1 cellular context compared by ENCODE assay signal in genomic region chr6:24340998-24341934, GRCh38.
A peak's percentile ranks its signal among the peaks of the same experiment; 100 is the strongest.
TF ChIP-seq lines count a peak whose summit lies in the region.

No MANE protein-coding gene starts in this region.

TF ChIP-seq in HepG2, 621 proteins besides CTCF, POLR2A, EP300 and RAD21 (continued from another document and continues in another):
- TF ChIP-seq AKNA (CRISPR knock-in tag; IDR thresholded peaks at IDR 0.05; ENCODE audit: borderline replicate concordance) (no peak), TGIF2 (CRISPR knock-in tag; IDR thresholded peaks at IDR 0.05) (peak; percentile 71; the same call in 1 of the 2 replicates), JUN (CRISPR knock-in tag; IDR thresholded peaks at IDR 0.05) (peak; percentile 77; the same call in 1 of the 2 replicates), IRF9 (CRISPR knock-in tag; IDR thresholded peaks at IDR 0.05; ENCODE audit: borderline replicate concordance) (no peak), HMGXB4 (CRISPR knock-in tag; IDR thresholded peaks at IDR 0.05; ENCODE audit: borderline replicate concordance in 1 of 2, low read depth in 1 of 2) (no peak), ZNF232 (CRISPR knock-in tag; IDR thresholded peaks at IDR 0.05; ENCODE audit: borderline replicate concordance) (no peak), ZNF235 (CRISPR knock-in tag; IDR thresholded peaks at IDR 0.05; ENCODE audit: borderline replicate concordance) (no peak), ZFAT (CRISPR knock-in tag; conservative IDR thresholded peaks at IDR 0.05) (no peak), ZNF24 (IDR thresholded peaks at IDR 0.05) (no peak), ZNF296 (CRISPR knock-in tag; conservative IDR thresholded peaks at IDR 0.05) (no peak), EZH2 (conservative IDR thresholded peaks at IDR 0.05; ENCODE audit: low read depth, low read length) (no peak), ZHX2 (IDR thresholded peaks at IDR 0.05; ENCODE audit: low read depth) (no peak), ZHX2 (CRISPR knock-in tag; IDR thresholded peaks at IDR 0.05; ENCODE audit: borderline replicate concordance) (peak; percentile 27; the same call in 1 of the 2 replicates), CEBPG (CRISPR knock-in tag; IDR thresholded peaks at IDR 0.05) (peak; percentile 91), NFIC (IDR thresholded peaks at IDR 0.05; ENCODE audit: low read length) (peak; percentile 99), AFF4 (CRISPR knock-in tag; IDR thresholded peaks at IDR 0.05) (no peak), NR2F2 (IDR thresholded peaks at IDR 0.05; ENCODE audit: borderline replicate concordance, low read depth) (peak; percentile 97), ZBTB46 (CRISPR knock-in tag; IDR thresholded peaks at IDR 0.05; ENCODE audit: borderline replicate concordance) (no peak), ZNF746 (CRISPR knock-in tag; IDR thresholded peaks at IDR 0.05) (no peak; the same call in 1 of the 2 replicates), TFDP2 (CRISPR knock-in tag; IDR thresholded peaks at IDR 0.05) (no peak), JUNB (CRISPR knock-in tag; IDR thresholded peaks at IDR 0.05; ENCODE audit: borderline replicate concordance) (no peak; the same call in 1 of the 2 replicates), MTF1 (CRISPR knock-in tag; IDR thresholded peaks at IDR 0.05) (0 out of 2 replicates have a peak, but pooled peaks have one; percentile 41), HCFC1 (IDR thresholded peaks at IDR 0.05; ENCODE audit: low read depth, low read length) (no peak), ZNF205 (CRISPR knock-in tag; IDR thresholded peaks at IDR 0.05) (peak; percentile 74; the same call in 1 of the 2 replicates), ZBTB10 (CRISPR knock-in tag; IDR thresholded peaks at IDR 0.05; ENCODE audit: borderline replicate concordance) (no peak; the same call in 1 of the 2 replicates), NR1H2 (CRISPR knock-in tag; IDR thresholded peaks at IDR 0.05; ENCODE audit: borderline replicate concordance, low read depth) (no peak), TFE3 (CRISPR knock-in tag; IDR thresholded peaks at IDR 0.05) (peak; percentile 82)
